ENCODE assay signal across 1 cellular context in the genomic region with DNA sequence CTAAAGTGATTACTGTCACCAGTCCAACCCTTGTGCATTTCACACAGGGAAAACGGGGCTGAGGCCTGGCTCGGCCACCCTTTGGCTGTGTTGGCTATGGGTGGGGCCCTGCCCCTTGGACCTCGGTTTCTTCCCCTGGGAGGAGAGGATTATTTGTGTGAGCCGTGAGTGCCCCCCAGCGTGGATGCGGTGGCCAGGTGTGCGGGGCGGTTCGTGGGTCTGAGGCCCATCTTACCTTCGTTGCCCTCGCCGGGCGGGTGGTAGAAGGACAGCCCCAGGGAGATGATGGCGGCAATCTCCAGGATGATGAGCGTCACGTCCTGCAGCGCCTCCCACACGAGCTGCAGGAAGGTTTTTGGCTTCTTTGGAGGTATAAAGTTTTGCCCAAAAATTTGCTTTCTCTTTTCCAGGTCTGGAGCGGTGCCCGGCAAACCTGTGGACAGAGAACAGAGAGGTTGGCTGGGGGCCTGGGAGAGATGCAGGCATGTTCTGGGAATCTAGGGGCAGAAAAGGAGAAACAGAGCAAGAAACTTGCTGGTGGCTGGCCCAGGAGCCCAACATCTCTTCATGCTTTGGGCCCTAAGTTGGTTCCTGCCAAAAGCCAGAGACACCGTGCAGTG.
TF ChIP-seq lines count a peak whose summit lies in the region.

No MANE protein-coding gene starts in this region.

TF ChIP-seq in K562, 482 proteins besides CTCF, POLR2A, EP300 and RAD21 (continued from another document):
- TF ChIP-seq, protein P1, sequence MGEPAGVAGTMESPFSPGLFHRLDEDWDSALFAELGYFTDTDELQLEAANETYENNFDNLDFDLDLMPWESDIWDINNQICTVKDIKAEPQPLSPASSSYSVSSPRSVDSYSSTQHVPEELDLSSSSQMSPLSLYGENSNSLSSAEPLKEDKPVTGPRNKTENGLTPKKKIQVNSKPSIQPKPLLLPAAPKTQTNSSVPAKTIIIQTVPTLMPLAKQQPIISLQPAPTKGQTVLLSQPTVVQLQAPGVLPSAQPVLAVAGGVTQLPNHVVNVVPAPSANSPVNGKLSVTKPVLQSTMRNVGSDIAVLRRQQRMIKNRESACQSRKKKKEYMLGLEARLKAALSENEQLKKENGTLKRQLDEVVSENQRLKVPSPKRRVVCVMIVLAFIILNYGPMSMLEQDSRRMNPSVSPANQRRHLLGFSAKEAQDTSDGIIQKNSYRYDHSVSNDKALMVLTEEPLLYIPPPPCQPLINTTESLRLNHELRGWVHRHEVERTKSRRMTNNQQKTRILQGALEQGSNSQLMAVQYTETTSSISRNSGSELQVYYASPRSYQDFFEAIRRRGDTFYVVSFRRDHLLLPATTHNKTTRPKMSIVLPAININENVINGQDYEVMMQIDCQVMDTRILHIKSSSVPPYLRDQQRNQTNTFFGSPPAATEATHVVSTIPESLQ (CRISPR knock-in tag; IDR thresholded peaks at IDR 0.05), result no peak
- TF ChIP-seq CHD2 (IDR thresholded peaks at IDR 0.05; ENCODE audit: low read depth, low read length) (no peak), ZNF384 (IDR thresholded peaks at IDR 0.05; ENCODE audit: low read depth, low read length) (no peak), ZNF217 (CRISPR knock-in tag; IDR thresholded peaks at IDR 0.05) (no peak), ZSCAN32 (CRISPR knock-in tag; IDR thresholded peaks at IDR 0.05) (no peak), ELF1 (tag; IDR thresholded peaks at IDR 0.05) (no peak), NFE2L1 (tag; IDR thresholded peaks at IDR 0.05; ENCODE audit: borderline replicate concordance, low read depth) (no peak), ILF3 (IDR thresholded peaks at IDR 0.05; ENCODE audit: borderline replicate concordance) (no peak)
- TF ChIP-seq, protein P2, sequence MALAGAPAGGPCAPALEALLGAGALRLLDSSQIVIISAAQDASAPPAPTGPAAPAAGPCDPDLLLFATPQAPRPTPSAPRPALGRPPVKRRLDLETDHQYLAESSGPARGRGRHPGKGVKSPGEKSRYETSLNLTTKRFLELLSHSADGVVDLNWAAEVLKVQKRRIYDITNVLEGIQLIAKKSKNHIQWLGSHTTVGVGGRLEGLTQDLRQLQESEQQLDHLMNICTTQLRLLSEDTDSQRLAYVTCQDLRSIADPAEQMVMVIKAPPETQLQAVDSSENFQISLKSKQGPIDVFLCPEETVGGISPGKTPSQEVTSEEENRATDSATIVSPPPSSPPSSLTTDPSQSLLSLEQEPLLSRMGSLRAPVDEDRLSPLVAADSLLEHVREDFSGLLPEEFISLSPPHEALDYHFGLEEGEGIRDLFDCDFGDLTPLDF (CRISPR knock-in tag; IDR thresholded peaks at IDR 0.05), result no peak
